Comparison of ENCODE assay signal across 28 cellular contexts in the genomic region with DNA sequence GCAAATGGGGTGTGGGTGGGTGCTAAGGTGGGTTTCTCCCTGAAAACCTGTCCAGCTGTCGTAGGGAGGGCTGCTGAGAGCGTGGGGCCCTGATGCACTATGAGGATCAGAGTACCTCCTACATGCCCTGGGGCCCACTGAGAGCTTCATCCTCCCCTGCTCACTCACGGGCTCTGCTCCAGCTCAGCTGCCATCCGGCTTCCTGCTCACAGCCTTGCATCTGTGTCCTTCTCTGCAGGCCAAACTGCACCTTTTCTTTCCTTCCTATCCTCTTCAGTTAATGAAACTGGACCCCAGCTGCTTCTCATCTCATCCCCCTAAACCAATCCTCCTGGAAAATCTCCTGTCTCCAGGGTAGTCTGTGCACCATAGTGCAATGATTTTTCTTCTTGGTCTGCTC. TPM values are rescaled to one million over a fixed set of nuclear protein-coding genes. Genes with fewer than 3 reads are reported as not detected.
"Had no signal": no experiment of that assay in that cellular context is flagged by ENCODE, and none has a peak within 500 bp of the region (broad histone marks: within the 10 kb centered on the region; RNA-seq: fewer than 3 reads in every experiment).

No MANE protein-coding gene starts in this region.

- H3K27me3 Mint-ChIP-seq: naive B cell had no signal

- H3K27ac ChIP-seq: coronary artery, heart left ventricle, neutrophil, testis had no signal

- ATAC-seq: esophagus mucosa; heart left ventricle; left colon; left ventricle myocardium superior; right cardiac atrium; stimulated activated naive CD8-positive, alpha-beta T cell treated with anti-CD3 and anti-CD28 coated beads, Interleukin-15, Interleukin-2, amounts not matched to agents 100 U/mL and 50 U/mL, for 24 hours had no signal

- H3K4me3 Mint-ChIP-seq: naive B cell, nephron had no signal

- H3K4me1 Mint-ChIP-seq: nephron had no signal

- H3K9me3 ChIP-seq: neutrophil, testis had no signal

- H3K4me3 ChIP-seq: coronary artery, heart left ventricle, testis had no signal

- H3K27me3 ChIP-seq: heart left ventricle, neutrophil, testis had no signal

- DNase-seq: effector CD8-positive, alpha-beta T cell; heart left ventricle; hippocampal formation; left colon; left ventricle myocardium superior; mesendoderm; naive B cell; posterior cingulate gyrus; right cardiac atrium; small intestine; stimulated activated CD4-positive, alpha-beta T cell treated with anti-CD3 and anti-CD28 coated beads, Interleukin-12 subunit alpha, Interleukin-12 subunit beta, amount 100 ng/mL, for 4 hours; stimulated activated CD4-positive, alpha-beta T cell treated with anti-CD3 and anti-CD28 coated beads, Interleukin-2, amount 100 ng/mL, for 48 hours; stimulated activated naive CD8-positive, alpha-beta T cell treated with anti-CD3 and anti-CD28 coated beads, Interleukin-15, Interleukin-2, amounts not matched to agents 100 U/mL and 50 U/mL, for 24 hours; testis; trophoblast cell had no signal

- H3K27ac Mint-ChIP-seq: naive B cell, nephron had no signal

- H3K4me1 ChIP-seq: testis had no signal

RNA-seq across cellular contexts. Expression of a gene that starts 22.2 kb away (rescaled TPM):
- total RNA-seq: cerebellum, dermis microvascular lymphatic vessel endothelial cell, esophagus mucosa, fibroblast of lung, frontal cortex, glomerular endothelial cell, heart left ventricle, kidney epithelial cell, left ventricle myocardium superior, lung microvascular endothelial cell, osteocyte, right cardiac atrium, urinary bladder had no signal
